24 cellular contexts compared by ENCODE assay signal in the genomic region with DNA sequence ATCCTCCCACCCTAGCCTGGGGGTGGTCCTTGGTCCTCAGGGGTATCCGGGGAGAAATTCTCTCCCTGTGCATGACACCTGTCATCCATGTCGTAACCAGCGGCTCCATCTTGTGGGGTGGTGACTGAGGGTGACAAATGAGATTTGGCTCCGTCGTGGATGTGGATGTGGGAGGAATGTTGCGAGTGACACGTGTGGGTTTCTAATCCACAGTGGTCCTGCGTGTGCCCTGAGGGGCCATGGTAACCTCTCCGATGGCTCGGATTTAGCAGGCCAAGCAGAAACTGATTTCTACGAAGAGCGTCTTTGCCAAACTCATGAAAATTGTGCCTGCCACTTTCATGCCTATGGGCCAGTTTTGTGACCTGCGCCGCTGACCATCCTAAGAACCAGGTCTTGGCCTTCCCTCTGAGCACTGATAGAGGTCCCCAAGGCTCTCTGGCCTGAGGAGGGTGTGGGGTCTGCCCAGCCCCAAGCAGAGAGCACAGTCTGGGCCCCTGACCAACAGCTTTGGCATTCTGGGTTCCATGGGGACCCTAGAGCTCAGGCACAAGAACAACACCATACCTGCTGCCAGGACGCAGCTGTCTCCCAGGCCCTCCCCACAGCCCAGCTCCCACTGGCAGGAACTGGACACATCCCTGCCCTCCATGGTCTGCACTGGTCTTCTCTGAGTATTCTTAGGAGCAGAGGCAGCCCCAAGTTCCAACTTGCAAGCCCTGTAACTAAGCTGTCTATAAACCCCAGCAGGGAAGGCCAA.
DNase-seq lines count a peak whose midpoint lies in the region; ATAC-seq, FAIRE-seq and TF ChIP-seq lines count a peak whose summit lies in the region.
"Had no signal": no experiment of that assay in that cellular context is flagged by ENCODE, and none has a peak within 500 bp of the region (broad histone marks: within the 10 kb centered on the region; RNA-seq: fewer than 3 reads in every experiment).

No MANE protein-coding gene starts in this region.

- H3K9ac ChIP-seq in kidney (ENCODE audit: low read length in 2 of 2), result no peak overlapping the region

- DNase-seq in left cardiac atrium, result peak; percentile 11
- no peak for DNase-seq in heart right ventricle
- DNase-seq in kidney, result peak; percentile 64
- DNase-seq in nephron progenitor cell, result no peak
- DNase-seq in upper lobe of right lung, result peak; percentile 36
- DNase-seq in iPS-NIHi7 (ENCODE audit: extremely low spot score), result no peak
- DNase-seq in NCI-H2081 (lab: John Stamatoyannopoulos, UW), result no peak
- DNase-seq: Calu3, DND-41, HCEC 1CT, KBM-7, MM.1S, NCI-H1048, NCI-H1417, NCI-H1694, NCI-H2029 treated with DMSO at 0.1 percent for 48 hours, NCI-H2227 treated with DMSO at 0.1 percent for 48 hours, NCI-H526 treated with DMSO at 0.1 percent for 48 hours, SIG-M5 had no signal

- no peak overlapping the region for H3K27ac ChIP-seq in heart right ventricle
- no peak overlapping the region for H3K27ac ChIP-seq in kidney (ENCODE audit: low read depth in 2 of 2, low read length in 2 of 2)
- no peak overlapping the region for H3K27ac ChIP-seq in upper lobe of right lung

- H3K4me1 ChIP-seq in heart right ventricle, result no peaks in the 10 kb centered on the region
- H3K4me1 ChIP-seq in kidney (ENCODE audit: control insufficient read depth in 1 of 2, insufficient read depth in 1 of 2, low read depth in 1 of 2, low read length in 2 of 2), result no peaks in the 10 kb centered on the region
- H3K4me1 ChIP-seq in upper lobe of right lung, result no peaks in the 10 kb centered on the region

- H3K27me3 ChIP-seq in heart right ventricle (no peaks in the 10 kb centered on the region), upper lobe of right lung (no peaks in the 10 kb centered on the region)

- H3K36me3 Mint-ChIP-seq in nephron progenitor cell (ENCODE audit: low read depth), result no peaks in the 10 kb centered on the region

- H3K27ac Mint-ChIP-seq in nephron progenitor cell, result peak overlapping the region; percentile 22

- intact Hi-C loops in left cardiac atrium (cut with DNase I), result no loop called here
- intact Hi-C loops in heart right ventricle (cut with DNase I), result no loop called here
- intact Hi-C loops in kidney (cut with DNase I), result no loop called here
- intact Hi-C loops in upper lobe of right lung (cut with DNase I), result no loop called here

- no peaks in the 10 kb centered on the region for H3K9me3 ChIP-seq in heart right ventricle
- no peaks in the 10 kb centered on the region for H3K9me3 ChIP-seq in kidney (ENCODE audit: control insufficient read depth in 1 of 2, low read length in 2 of 2)
- H3K9me3 ChIP-seq in upper lobe of right lung, result no peaks in the 10 kb centered on the region

- H3K36me3 ChIP-seq in heart right ventricle, result peaks cover 0 to 4% (median 0%) of the 10 kb centered on the region in 9 donors
- no peaks in the 10 kb centered on the region for H3K36me3 ChIP-seq in kidney (ENCODE audit: control insufficient read depth in 1 of 2, insufficient read depth in 2 of 2, low read length in 2 of 2)
- H3K36me3 ChIP-seq in upper lobe of right lung, result no peaks in the 10 kb centered on the region

- no peak for FAIRE-seq in kidney (lab: Jason Lieb, UNC)
- FAIRE-seq: GM12892, GM19239, H1, HTR-8/SVneo had no signal

- ATAC-seq in left cardiac atrium, result no peak
- ATAC-seq in heart right ventricle, result no peak
- no peak for ATAC-seq in upper lobe of right lung
- ATAC-seq in GM19023 (IDR thresholded peaks at IDR 0.05; ENCODE audit: unreplicated experiment), result no peak

- no peak overlapping the region for H3K4me3 Mint-ChIP-seq in nephron progenitor cell

- no peak overlapping the region for H3K4me3 ChIP-seq in heart right ventricle
- H3K4me3 ChIP-seq in kidney (ENCODE audit: low read length in 2 of 2), result no peak overlapping the region
- H3K4me3 ChIP-seq in upper lobe of right lung, result no peak overlapping the region

- TF ChIP-seq CTCF in heart right ventricle (IDR thresholded peaks at IDR 0.05) (no peak), kidney (IDR thresholded peaks at IDR 0.05; ENCODE audit: borderline replicate concordance, extremely low read depth, insufficient read depth) (no peak), nephron progenitor cell (IDR thresholded peaks at IDR 0.05) (no peak), upper lobe of right lung (IDR thresholded peaks at IDR 0.05) (no peak)

- WGBS in heart right ventricle, 2 donors, result 92% methylated on average over 15 of the region's 15 CpGs

- H3K9me3 Mint-ChIP-seq in nephron progenitor cell, result no peaks in the 10 kb centered on the region

- H3K27me3 Mint-ChIP-seq in nephron progenitor cell (ENCODE audit: low read depth, poor library complexity), result peaks cover 8% of the 10 kb centered on the region

- peaks cover 74% of the 10 kb centered on the region for H3K4me1 Mint-ChIP-seq in nephron progenitor cell

Comparison
In these comparisons a context has a peak if more than half of its experiments do, and no peak if none do; other contexts are left out.
1. DNase-seq: peak in left cardiac atrium (single experiment), kidney (single experiment) and upper lobe of right lung (single experiment); none in heart right ventricle (0 of 2), nephron progenitor cell (single experiment), iPS-NIHi7 (single experiment) and NCI-H2081 (0 of 2).